11 cellular contexts compared by ENCODE assay signal in the genomic region with DNA sequence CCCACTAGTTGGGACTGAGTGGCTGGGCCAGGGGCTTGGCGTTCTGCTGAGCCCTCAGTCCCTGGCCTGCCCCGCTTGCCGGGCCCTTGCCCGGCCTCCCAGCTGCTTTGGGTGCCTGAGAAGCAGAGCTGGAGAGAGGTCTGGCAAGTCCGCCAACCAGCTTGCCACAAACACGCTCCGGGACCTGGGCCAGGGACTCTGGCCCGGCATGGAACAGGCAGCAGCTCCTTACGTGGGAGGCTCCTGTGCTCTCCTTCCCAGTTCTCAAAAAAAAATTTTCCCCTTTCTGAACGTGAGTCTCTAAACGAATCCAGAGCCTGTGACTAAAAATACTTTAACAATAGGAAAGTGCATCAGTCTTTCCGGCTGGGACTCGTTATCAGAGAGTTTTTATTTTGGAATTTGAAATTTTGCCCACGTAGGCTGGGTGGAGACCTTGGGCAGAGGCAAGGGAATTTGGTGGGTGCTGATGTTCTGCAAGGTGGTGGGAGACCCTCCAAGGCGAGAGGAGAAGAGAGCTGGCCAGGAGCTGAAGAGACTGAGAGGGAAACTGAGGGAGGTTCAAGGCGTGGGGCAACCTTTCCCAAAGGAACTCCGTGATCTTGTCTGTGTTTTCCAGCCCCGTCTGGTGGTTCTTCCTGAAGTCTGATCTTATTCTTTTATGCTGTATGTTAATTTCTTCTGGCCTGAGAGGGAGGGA. TPM values are rescaled to one million over a fixed set of nuclear protein-coding genes. Genes with fewer than 3 reads are reported as not detected.
DNase-seq lines count a peak whose midpoint lies in the region; ATAC-seq and TF ChIP-seq lines count a peak whose summit lies in the region.
"Had no signal": no experiment of that assay in that cellular context is flagged by ENCODE, and none has a peak within 500 bp of the region (broad histone marks: within the 10 kb centered on the region; RNA-seq: fewer than 3 reads in every experiment).

No MANE protein-coding gene starts in this region.

- no peak overlapping the region for H2AK5ac ChIP-seq in H9 (ENCODE audit: insufficient read length, low read length)

- H3F3A ChIP-seq in smooth muscle cell (ENCODE audit: low read depth), result no peaks in the 10 kb centered on the region

- no peak overlapping the region for H3K56ac ChIP-seq in H9 (ENCODE audit: insufficient read length, low read depth, low read length)

- no peak overlapping the region for H4K91ac ChIP-seq in H9 (ENCODE audit: insufficient read length, low read depth, low read length)

- intact Hi-C loops in gastrocnemius medialis (cut with DNase I; ENCODE audit: low total_unique reads), result loop anchor here (5.0 kb wide), 1 partner anchor 1003 kb away; no protein-coding TSS in a partner anchor

- H3K36me3 ChIP-seq in gastrocnemius medialis (no peaks in the 10 kb centered on the region), smooth muscle cell (ENCODE audit: low read depth) (no peaks in the 10 kb centered on the region)

- H3K27ac ChIP-seq in layer of hippocampus (ENCODE audit: low read depth, low read length) (peak overlapping the region; percentile 83), gastrocnemius medialis (peak overlapping the region; percentile 90 to 98 (median 94)), H9 (ENCODE audit: insufficient read length, low read depth, low read length) (no peak overlapping the region), smooth muscle cell (ENCODE audit: low read depth) (no peak overlapping the region)

- no peaks in the 10 kb centered on the region for H3K79me1 ChIP-seq in H9 (ENCODE audit: insufficient read depth, low read depth, low read length, poor library complexity, severe bottlenecking)

- H3K9me3 ChIP-seq in gastrocnemius medialis (no peaks in the 10 kb centered on the region), H9 (ENCODE audit: control insufficient read depth, low read depth, low read length) (no peaks in the 10 kb centered on the region), smooth muscle cell (replicated peaks; ENCODE audit: low read depth) (no peaks in the 10 kb centered on the region)
- H3K9me3 ChIP-seq: Caco-2 had no signal

- H3K9me3 Mint-ChIP-seq in H9, result no peaks in the 10 kb centered on the region

- no peaks in the 10 kb centered on the region for H3K27me3 ChIP-seq in layer of hippocampus (ENCODE audit: control insufficient read depth, insufficient read depth, low read length)
- H3K27me3 ChIP-seq in gastrocnemius medialis, result no peaks in the 10 kb centered on the region
- H3K27me3 ChIP-seq in H9 (ENCODE audit: insufficient read depth, low read length), result peaks cover 5% of the 10 kb centered on the region; the same call in 1 of the 2 replicates
- H3K27me3 ChIP-seq in smooth muscle cell (ENCODE audit: low read depth), result no peaks in the 10 kb centered on the region

- no peak overlapping the region for H3K23ac ChIP-seq in H9 (ENCODE audit: insufficient read length, low read depth, low read length)

- H2BK5ac ChIP-seq in H9 (ENCODE audit: insufficient read length, low read length), result no peak overlapping the region

- H3K4me3 ChIP-seq in gastrocnemius medialis (peak overlapping the region; percentile 52 to 74 (median 61)), smooth muscle cell (no peak overlapping the region)

- no CpG with 5 or more reads among the region's 18 CpGs for WGBS in H9 (ENCODE audit: extremely low coverage, insufficient read length, low lambda C conversion rate)
- 91% methylated on average over 18 of the region's 18 CpGs for WGBS in smooth muscle cell (ENCODE audit: low lambda C conversion rate)

- H3K14ac ChIP-seq in H9 (ENCODE audit: insufficient read depth, low read length), result no peak overlapping the region

- H3K23me2 ChIP-seq in H9 (ENCODE audit: insufficient read length, low read depth, low read length, poor library complexity, severe bottlenecking), result no peaks in the 10 kb centered on the region

- peak in 1 of 2 donors; percentile 46 for TF ChIP-seq POLR2A in gastrocnemius medialis (IDR thresholded peaks at IDR 0.05)

- ATAC-seq in gastrocnemius medialis, result peak; percentile 65 to 67
- ATAC-seq in HG03135 (IDR thresholded peaks at IDR 0.05; ENCODE audit: unreplicated experiment), result no peak
- ATAC-seq: Panc1 had no signal

- no peak overlapping the region for H3K18ac ChIP-seq in H9 (ENCODE audit: insufficient read length, low read depth, low read length)

- H2BK120ac ChIP-seq in H9 (ENCODE audit: low read depth, low read length, poor library complexity, severe bottlenecking), result no peak overlapping the region

- no peaks in the 10 kb centered on the region for H4K20me1 ChIP-seq in H9 (ENCODE audit: control insufficient read depth, insufficient read depth, insufficient read length)
- peaks cover 23% of the 10 kb centered on the region for H4K20me1 ChIP-seq in smooth muscle cell (ENCODE audit: low read depth)

- H3K4ac ChIP-seq in H9 (ENCODE audit: low read depth, low read length), result no peak overlapping the region

- no peak overlapping the region for H2AFZ ChIP-seq in H9 (ENCODE audit: low read length)
- H2AFZ ChIP-seq in smooth muscle cell (ENCODE audit: low read depth), result no peak overlapping the region

- DNase-seq in Daoy (ENCODE audit: low read depth) (peak; percentile 47), cerebellum (ENCODE audit: low spot score) (peak; percentile 83), gastrocnemius medialis (peak; percentile 87 to 95), H9 (no peak), smooth muscle cell (lab: John Stamatoyannopoulos, UW; ENCODE audit: unreplicated experiment) (no peak), T-helper 2 cell (no peak)
- DNase-seq: Caco-2; stimulated activated naive CD4-positive, alpha-beta T cell had no signal

- in situ Hi-C loops in gastrocnemius medialis (cut with MboI; ENCODE audit: low sequenced_read_pairs in 4 of 4), result no loop called here

- TF ChIP-seq CTCF in gastrocnemius medialis (IDR thresholded peaks at IDR 0.05 in 4 of 5, conservative IDR thresholded peaks at IDR 0.05 in 1 of 5) (peak in 1 of 5 experiments; percentile 5), H9 (conservative IDR thresholded peaks at IDR 0.05) (no peak), smooth muscle cell (IDR thresholded peaks at IDR 0.05; ENCODE audit: borderline replicate concordance, insufficient read depth, poor library complexity, severe bottlenecking) (no peak)

- H4K8ac ChIP-seq in H9 (replicated peaks; ENCODE audit: insufficient read length, low read depth, low read length), result no peak overlapping the region

- H3K9ac ChIP-seq in H9 (ENCODE audit: extremely low read depth, insufficient read length, low read length) (no peak overlapping the region), smooth muscle cell (ENCODE audit: low read depth) (no peak overlapping the region)

- no peaks in the 10 kb centered on the region; the same call in 1 of the 2 replicates for H3K79me2 ChIP-seq in H9 (ENCODE audit: insufficient read depth, low read length)
- H3K79me2 ChIP-seq in smooth muscle cell (ENCODE audit: low read depth), result peaks cover 12% of the 10 kb centered on the region

- H3K27me3 Mint-ChIP-seq in H9 (ENCODE audit: low read depth), result peaks cover 26% of the 10 kb centered on the region

- H3K4me2 ChIP-seq in H9 (ENCODE audit: insufficient read depth, insufficient read length, low read length), result no peak overlapping the region
- H3K4me2 ChIP-seq in smooth muscle cell, result no peak overlapping the region

- H2BK15ac ChIP-seq in H9 (ENCODE audit: low read depth, low read length), result no peak overlapping the region

- no peak overlapping the region for H3T11ph ChIP-seq in H9 (ENCODE audit: low read length)

- peaks cover 6 to 16% of the 10 kb centered on the region in 2 experiments for H3K4me1 Mint-ChIP-seq in H9

- H3K36me3 Mint-ChIP-seq in H9 (ENCODE audit: insufficient read depth in 1 of 3, low read depth in 3 of 3), result peaks cover 7 to 20% (median 9%) of the 10 kb centered on the region in 3 experiments

- H3K4me1 ChIP-seq in gastrocnemius medialis (peaks cover 58 to 62% of the 10 kb centered on the region in 2 donors), H9 (ENCODE audit: insufficient read depth, low read length) (no peaks in the 10 kb centered on the region), smooth muscle cell (ENCODE audit: low read depth) (no peaks in the 10 kb centered on the region)

- no peak overlapping the region for H2BK20ac ChIP-seq in H9 (ENCODE audit: low read depth, low read length, poor library complexity, severe bottlenecking)

- no peak overlapping the region for H3K27ac Mint-ChIP-seq in H9

- H4K5ac ChIP-seq in H9 (ENCODE audit: insufficient read length, low read depth, low read length), result no peak overlapping the region

- no peak overlapping the region; a peak in 1 of 5 replicates for H3K4me3 Mint-ChIP-seq in H9

- no peak overlapping the region for H2BK12ac ChIP-seq in H9 (ENCODE audit: insufficient read length, low read depth, low read length)

RNA-seq across cellular contexts. Expression of gene NR4A1, which starts 6.8 kb away (rescaled TPM):
- total RNA-seq in Daoy (2014; rRNA removed; shearing (Covaris generic)), result 1.1 and 5.1 TPM in 2 replicates
- 2.4 TPM for total RNA-seq in cerebellum
- 100 to 1,000 TPM in 2 of 4 donors, 10 to 100 TPM in 2; 36.3 to 248 (median 90.1) TPM for total RNA-seq in gastrocnemius medialis
- 25.8 and 27.3 TPM in 2 replicates for total RNA-seq in H9 (2021)
- total RNA-seq in smooth muscle cell, result 178 and 182 TPM in 2 replicates
- polyA plus RNA-seq in smooth muscle cell, result 510 and 634 TPM in 2 replicates

RNA-seq across cellular contexts. Expression of gene ATG101, which starts 25.3 kb away (rescaled TPM):
- 156 and 160 TPM in 2 replicates for total RNA-seq in Daoy (2014; rRNA removed; shearing (Covaris generic))
- 12.8 TPM for total RNA-seq in cerebellum
- 10 to 100 TPM; 23.3 to 49.4 (median 37.3) TPM for total RNA-seq in gastrocnemius medialis
- total RNA-seq in H9 (2021), result 58.3 and 61.1 TPM in 2 replicates
- 62.6 and 73.4 TPM in 2 replicates for total RNA-seq in smooth muscle cell
- 114 and 120 TPM in 2 replicates for polyA plus RNA-seq in smooth muscle cell

RNA-seq across cellular contexts. Expression of gene SMIM41, which starts 35.1 kb away (rescaled TPM):
- total RNA-seq in Daoy (2014; rRNA removed; shearing (Covaris generic)), result not detected in 2 replicates
- total RNA-seq in cerebellum (0.18 TPM), gastrocnemius medialis (not detected), H9 (2021) (not detected in 2 replicates), smooth muscle cell (not detected in 2 replicates)
- polyA plus RNA-seq in smooth muscle cell, result not detected in 2 replicates
- total RNA-seq: Caco-2 had no signal

RNA-seq across cellular contexts. Expression of gene TAMALIN, which starts 37.7 kb away (rescaled TPM):
- total RNA-seq in Daoy (2014; rRNA removed; shearing (Covaris generic)), result 1.1 and 2.1 TPM in 2 replicates
- total RNA-seq in cerebellum (5.4 TPM), gastrocnemius medialis (10 to 100 TPM in 2 of 4 donors, 1 to 10 TPM in 2; 9.3 to 14.9 (median 11.8) TPM), H9 (2021) (1.1 and 1.2 TPM in 2 replicates), smooth muscle cell (4.1 and 12.2 TPM in 2 replicates)
- 32.4 and 36.8 TPM in 2 replicates for polyA plus RNA-seq in smooth muscle cell

Comparison
In these comparisons a context has a peak if more than half of its experiments do, and no peak if none do; other contexts are left out.
1. DNase-seq: peak in Daoy (single experiment), cerebellum (single experiment) and gastrocnemius medialis (2 of 2); none in H9 (single experiment), smooth muscle cell (single experiment) and T-helper 2 cell (0 of 5).
2. H3K27ac ChIP-seq: peak in layer of hippocampus (single experiment) and gastrocnemius medialis (4 of 4); none in H9 (single experiment) and smooth muscle cell (single experiment).